ENCODE assay signal across 8 cellular contexts in the genomic region with DNA sequence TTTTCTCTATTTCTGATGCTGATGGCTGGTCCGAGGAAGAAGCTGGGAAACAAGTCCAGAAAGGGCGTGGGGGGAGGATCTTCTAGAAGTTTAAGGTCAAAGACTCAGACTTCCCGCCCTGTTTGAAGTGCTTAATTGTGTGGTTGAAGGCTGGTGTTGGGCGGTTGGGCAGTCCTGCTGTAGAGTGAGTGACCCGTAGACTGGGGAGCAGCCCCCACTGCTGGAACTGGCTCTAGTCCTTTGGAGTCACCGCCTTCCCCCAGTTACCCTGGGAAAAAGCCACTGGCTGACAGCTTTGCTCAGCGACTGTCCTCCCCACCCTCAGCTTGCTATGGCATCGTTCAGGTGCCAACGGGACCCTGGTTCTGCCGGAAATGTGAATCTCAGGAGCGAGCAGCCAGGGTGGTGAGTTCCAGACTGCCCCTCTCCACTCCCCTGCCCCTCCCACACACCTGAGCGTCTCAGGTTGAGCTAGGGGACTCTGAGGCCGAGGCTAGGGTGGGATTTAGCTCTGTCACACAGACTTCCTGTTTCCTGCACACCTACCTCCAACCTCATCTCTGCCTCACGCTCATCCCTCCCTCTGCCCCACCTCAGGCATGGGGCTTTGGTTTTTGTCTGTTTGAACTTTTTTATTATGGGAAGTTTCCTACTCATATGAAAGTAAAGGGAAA. TPM values are rescaled to one million over a fixed set of nuclear protein-coding genes. Genes with fewer than 3 reads are reported as not detected.
DNase-seq lines count a peak whose midpoint lies in the region; ATAC-seq, FAIRE-seq and TF ChIP-seq lines count a peak whose summit lies in the region.

No MANE protein-coding gene starts in this region.

- H3K4me3 ChIP-seq in SK-N-MC (peak overlapping the region; percentile 99), aorta (ENCODE audit: low read length in 2 of 2) (peak overlapping the region; percentile 85 to 87)

- peak; percentile 39 for DNase-seq in GM12892 (ENCODE audit: insufficient read length)
- DNase-seq in SK-N-MC (ENCODE audit: low read depth, low spot score), result no peak
- DNase-seq in dermis blood vessel endothelial cell, result peak; percentile 41
- DNase-seq in naive thymus-derived CD8-positive, alpha-beta T cell, result peak in 6 of 10 donors; percentile 30 to 68 (median 38)
- no peak for DNase-seq in aorta
- no peak for DNase-seq in NCI-H774 (lab: John Stamatoyannopoulos, UW)
- DNase-seq in GDM1 (lab: John Stamatoyannopoulos, UW), result no peak
- DNase-seq in NCI-H345 (lab: John Stamatoyannopoulos, UW), result no peak

- no peaks in the 10 kb centered on the region for H3K27me3 ChIP-seq in aorta (ENCODE audit: control insufficient read depth in 1 of 2, insufficient read depth in 2 of 2, low read length in 1 of 2)

- 21 to 22% methylated on average over 14 of the region's 14 CpGs for WGBS in aorta, 2 donors

- no peaks in the 10 kb centered on the region for H3K9me3 ChIP-seq in SK-N-MC (ENCODE audit: low read depth, low read length)
- no peaks in the 10 kb centered on the region for H3K9me3 ChIP-seq in aorta (ENCODE audit: control insufficient read depth, low read length)

- no peaks in the 10 kb centered on the region for H3K27me3 Mint-ChIP-seq in naive thymus-derived CD8-positive, alpha-beta T cell

- H3K27ac Mint-ChIP-seq in naive thymus-derived CD8-positive, alpha-beta T cell, result peak overlapping the region; percentile 67 to 95 (median 92)

- peak overlapping the region; percentile 86 for H3K9ac ChIP-seq in SK-N-MC (ENCODE audit: insufficient read length)

- H3K36me3 ChIP-seq in SK-N-MC (ENCODE audit: insufficient read depth, low read length) (peaks cover 6% of the 10 kb centered on the region; the same call in 1 of the 2 replicates), aorta (ENCODE audit: control insufficient read depth in 1 of 2, insufficient read depth in 2 of 2, low read length in 1 of 2) (no peaks in the 10 kb centered on the region)

- POLR2A ChIA-PET in naive thymus-derived CD8-positive, alpha-beta T cell (lab: Charles Lee), result interaction anchor here (0.8 to 22.8 kb wide), 9 partner anchors 9 to 148 kb away, joined by 3 to 395 read pairs (median 11); a partner anchor contains a TSS

- peaks cover 0 to 43% (median 9%) of the 10 kb centered on the region in 3 donors for H3K36me3 Mint-ChIP-seq in naive thymus-derived CD8-positive, alpha-beta T cell

- intact Hi-C loops in aorta (cut with DNase I), result loop anchor here in 1 of 2 donors (2.0 kb wide), 1 partner anchor 22 kb away; no protein-coding TSS in a partner anchor

- H3K9me3 Mint-ChIP-seq in naive thymus-derived CD8-positive, alpha-beta T cell, result no peaks in the 10 kb centered on the region

- peaks cover 42 to 71% (median 58%) of the 10 kb centered on the region in 4 donors for H3K4me1 Mint-ChIP-seq in naive thymus-derived CD8-positive, alpha-beta T cell

- FAIRE-seq in GM12892 (lab: Jason Lieb, UNC), result no peak

- H3K4me1 ChIP-seq in aorta (ENCODE audit: control insufficient read depth in 1 of 2, insufficient read depth in 2 of 2, low read length in 2 of 2), result peaks cover 0 to 3% of the 10 kb centered on the region in 2 donors

- peak overlapping the region; percentile 92 to 98 (median 96) for H3K4me3 Mint-ChIP-seq in naive thymus-derived CD8-positive, alpha-beta T cell

- no peak for TF ChIP-seq POLR2A in GM12892 (IDR thresholded peaks at IDR 0.05; ENCODE audit: low read depth, low read length)

- peak in 1 of 2 donors; percentile 11 for ATAC-seq in naive thymus-derived CD8-positive, alpha-beta T cell
- no peak for ATAC-seq in aorta (ENCODE audit: low FRiP score)

- no peak overlapping the region for H3K27ac ChIP-seq in SK-N-MC
- H3K27ac ChIP-seq in aorta (ENCODE audit: low read depth in 1 of 2, low read length in 2 of 2), result peak overlapping the region in 1 of 2 donors; percentile 64

RNA-seq across cellular contexts. Expression of a gene that starts 1.7 kb away (rescaled TPM):
- polyA plus RNA-seq in GM12892 (2012; ENCODE audit: missing spikeins), result 50.6 TPM
- total RNA-seq in dermis blood vessel endothelial cell (23.9 and 25.9 TPM in 2 replicates), aorta (100 to 1,000 TPM; 124 to 195 TPM)
- 100 to 1,000 TPM; 481 to 489 TPM for total RNA-seq in naive thymus-derived CD8-positive, alpha-beta T cell
- 10 to 100 TPM in 1 of 3 donors, 1 to 10 TPM in 2; 5.5 to 11.9 (median 8.3) TPM for polyA plus RNA-seq in naive thymus-derived CD8-positive, alpha-beta T cell
- polyA plus RNA-seq in aorta, result 10 to 100 TPM; 28.7 to 70.1 TPM

RNA-seq across cellular contexts. Expression of a gene that starts 23.4 kb away (rescaled TPM):
- 15.2 TPM for polyA plus RNA-seq in GM12892 (2012; ENCODE audit: missing spikeins)
- 1.7 and 3.4 TPM in 2 replicates for total RNA-seq in dermis blood vessel endothelial cell
- total RNA-seq in naive thymus-derived CD8-positive, alpha-beta T cell, result 10 to 100 TPM; 10.7 to 12.3 TPM
- polyA plus RNA-seq in naive thymus-derived CD8-positive, alpha-beta T cell, result 10 to 100 TPM; 40.5 to 63.3 (median 46.2) TPM
- 10 to 100 TPM; 18.3 to 18.8 TPM for total RNA-seq in aorta
- polyA plus RNA-seq in aorta, result 10 to 100 TPM; 42.4 to 59.0 TPM

RNA-seq across cellular contexts. Expression of a gene that starts 32.0 kb away (rescaled TPM):
- 5.2 TPM for polyA plus RNA-seq in GM12892 (2012; ENCODE audit: missing spikeins)
- total RNA-seq in dermis blood vessel endothelial cell (0.65 and 1.2 TPM in 2 replicates), aorta (1 to 10 TPM; 1.3 to 1.5 TPM)
- 1 to 10 TPM; 1.2 TPM for total RNA-seq in naive thymus-derived CD8-positive, alpha-beta T cell
- polyA plus RNA-seq in naive thymus-derived CD8-positive, alpha-beta T cell, result under 1 TPM in 2 of 3 donors, not detected in 1; 0.04 to 0.10 TPM
- under 1 TPM in 1 of 2 donors, not detected in 1; 0.64 TPM for polyA plus RNA-seq in aorta

RNA-seq across cellular contexts. Expression of a gene that starts 41.4 kb away (rescaled TPM):
- polyA plus RNA-seq in GM12892 (2012; ENCODE audit: missing spikeins), result 2.1 TPM
- total RNA-seq in dermis blood vessel endothelial cell, result 2.4 and 7.8 TPM in 2 replicates
- total RNA-seq in naive thymus-derived CD8-positive, alpha-beta T cell, result not detected
- polyA plus RNA-seq in naive thymus-derived CD8-positive, alpha-beta T cell, result under 1 TPM in 1 of 3 donors, not detected in 2; 0.08 TPM
- 10 to 100 TPM; 61.4 to 75.5 TPM for total RNA-seq in aorta
- 10 to 100 TPM; 32.8 to 33.2 TPM for polyA plus RNA-seq in aorta

RNA-seq across cellular contexts. Expression of a gene that starts 45.8 kb away (rescaled TPM):
- polyA plus RNA-seq in GM12892 (2012; ENCODE audit: missing spikeins), result 221 TPM
- total RNA-seq in dermis blood vessel endothelial cell (188 and 348 TPM in 2 replicates), aorta (100 to 1,000 TPM in 1 of 2 donors, 10 to 100 TPM in 1; 99.9 to 109 TPM)
- total RNA-seq in naive thymus-derived CD8-positive, alpha-beta T cell, result 10 to 100 TPM; 94.1 to 96.4 TPM
- polyA plus RNA-seq in naive thymus-derived CD8-positive, alpha-beta T cell, result 100 to 1,000 TPM; 338 to 361 (median 349) TPM
- polyA plus RNA-seq in aorta, result 100 to 1,000 TPM; 164 to 183 TPM

Comparison
In these comparisons a context has a peak if more than half of its experiments do, and no peak if none do; other contexts are left out.
1. DNase-seq: peak in GM12892 (single experiment), dermis blood vessel endothelial cell (single experiment) and naive thymus-derived CD8-positive, alpha-beta T cell (6 of 10); none in SK-N-MC (single experiment), aorta (0 of 2), NCI-H774 (single experiment), GDM1 (single experiment) and NCI-H345 (single experiment).